In the genomic region with DNA sequence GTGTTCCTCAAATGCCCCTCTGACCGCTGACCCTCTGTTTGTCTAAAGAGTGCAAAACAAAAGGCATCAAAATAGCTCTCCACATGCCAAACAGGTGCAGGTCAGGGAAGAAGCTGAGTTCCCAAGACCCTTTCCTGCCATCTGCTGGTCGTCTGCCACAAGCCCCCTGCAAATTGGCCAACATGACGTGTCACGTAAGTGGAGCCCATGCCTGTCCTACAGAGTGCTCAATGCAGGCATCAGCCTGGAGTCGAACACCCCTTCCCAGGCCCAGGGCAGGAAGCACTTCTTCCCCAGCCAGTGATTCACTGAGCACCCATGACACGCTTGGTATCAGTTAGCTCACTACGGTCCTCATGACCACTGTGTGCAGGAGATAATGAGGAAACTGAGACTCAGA, we compare ENCODE assay signal across 9 cellular contexts. TPM values are rescaled to one million over a fixed set of nuclear protein-coding genes. Genes with fewer than 3 reads are reported as not detected.
DNase-seq lines count a peak whose midpoint lies in the region; ATAC-seq, FAIRE-seq and TF ChIP-seq lines count a peak whose summit lies in the region.
"Had no signal": no experiment of that assay in that cellular context is flagged by ENCODE, and none has a peak within 500 bp of the region (broad histone marks: within the 10 kb centered on the region; RNA-seq: fewer than 3 reads in every experiment).

No MANE protein-coding gene starts in this region.

- DNase-seq in D721Med (ENCODE audit: insufficient read length, low spot score) = no peak
- DNase-seq in H9 = peak; percentile 89
- DNase-seq in SK-N-SH = peak; percentile 32
- DNase-seq in iPS-NIHi11 (ENCODE audit: low spot score) = peak; percentile 79
- no peak for DNase-seq in SKM-1 (lab: John Stamatoyannopoulos, UW; ENCODE audit: unreplicated experiment)
- no peak for DNase-seq in stomach

- no peak overlapping the region for H2BK20ac ChIP-seq in H9 (ENCODE audit: low read depth, low read length, poor library complexity, severe bottlenecking)

- H3K27ac Mint-ChIP-seq in H9 = no peak overlapping the region
- H3K27ac Mint-ChIP-seq: IgD-negative memory B cell had no signal

- H3K56ac ChIP-seq in H9 (ENCODE audit: insufficient read length, low read depth, low read length) = no peak overlapping the region

- H2BK15ac ChIP-seq in H9 (ENCODE audit: low read depth, low read length) = no peak overlapping the region

- no peaks in the 10 kb centered on the region for H3F3A ChIP-seq in SK-N-SH (replicated peaks; ENCODE audit: insufficient read depth)

- H3K18ac ChIP-seq in H9 (ENCODE audit: insufficient read length, low read depth, low read length) = no peak overlapping the region

- no peak for FAIRE-seq in D721Med (lab: Jason Lieb, UNC)

- H3K36me3 ChIP-seq in SK-N-SH (replicated peaks in 1 of 2; ENCODE audit: control insufficient read depth in 1 of 2, insufficient read depth in 2 of 2, low read length in 1 of 2) (no peaks in the 10 kb centered on the region), stomach (no peaks in the 10 kb centered on the region)

- no peak for ATAC-seq in HG02763 (IDR thresholded peaks at IDR 0.05; ENCODE audit: unreplicated experiment)
- ATAC-seq in HG02610 (IDR thresholded peaks at IDR 0.05; ENCODE audit: unreplicated experiment) = no peak

- peaks cover 26% of the 10 kb centered on the region for H3K27me3 Mint-ChIP-seq in H9 (ENCODE audit: low read depth)

- H2BK120ac ChIP-seq in H9 (ENCODE audit: low read depth, low read length, poor library complexity, severe bottlenecking) = no peak overlapping the region

- H4K8ac ChIP-seq in H9 (replicated peaks; ENCODE audit: insufficient read length, low read depth, low read length) = no peak overlapping the region

- no peaks in the 10 kb centered on the region for H3K27me3 ChIP-seq in H9 (ENCODE audit: insufficient read depth, low read length)
- H3K27me3 ChIP-seq in SK-N-SH (ENCODE audit: insufficient read depth) = peaks cover 33% of the 10 kb centered on the region
- no peaks in the 10 kb centered on the region for H3K27me3 ChIP-seq in stomach

- no peak overlapping the region for H3K4me3 Mint-ChIP-seq in H9
- H3K4me3 Mint-ChIP-seq: IgD-negative memory B cell had no signal

- H3K79me1 ChIP-seq in H9 (ENCODE audit: insufficient read depth, low read depth, low read length, poor library complexity, severe bottlenecking) = no peaks in the 10 kb centered on the region

- H3T11ph ChIP-seq in H9 (ENCODE audit: low read length) = no peak overlapping the region

- no peaks in the 10 kb centered on the region for H3K9me3 ChIP-seq in H9 (ENCODE audit: control insufficient read depth, low read depth, low read length)
- H3K9me3 ChIP-seq in SK-N-SH = no peaks in the 10 kb centered on the region
- H3K9me3 ChIP-seq in stomach = no peaks in the 10 kb centered on the region

- TF ChIP-seq CTCF in D721Med (IDR thresholded peaks at IDR 0.05; ENCODE audit: insufficient read depth, missing control alignments) = peak; percentile 69
- peak; percentile 80 for TF ChIP-seq CTCF in H9 (conservative IDR thresholded peaks at IDR 0.05)
- TF ChIP-seq CTCF in SK-N-SH (IDR thresholded peaks at IDR 0.05) = 0 out of 2 replicates have a peak, but pooled peaks have one; percentile 22
- TF ChIP-seq CTCF in stomach (IDR thresholded peaks at IDR 0.05) = peak in 1 of 7 experiments; percentile 7

- H3K4me2 ChIP-seq in H9 (ENCODE audit: insufficient read depth, insufficient read length, low read length) = no peak overlapping the region
- no peak overlapping the region for H3K4me2 ChIP-seq in SK-N-SH

- H2BK5ac ChIP-seq in H9 (ENCODE audit: insufficient read length, low read length) = no peak overlapping the region

- TF ChIP-seq POLR2A in stomach (IDR thresholded peaks at IDR 0.05) = no peak

- H3K4me3 ChIP-seq in SK-N-SH (ENCODE audit: low read depth in 2 of 2, low read length in 1 of 2) (no peak overlapping the region; a peak in 1 of 4 replicates), stomach (no peak overlapping the region)

- no peak overlapping the region for H4K91ac ChIP-seq in H9 (ENCODE audit: insufficient read length, low read depth, low read length)

- H2BK12ac ChIP-seq in H9 (ENCODE audit: insufficient read length, low read depth, low read length) = no peak overlapping the region

- H4K20me1 ChIP-seq in H9 (ENCODE audit: control insufficient read depth, insufficient read depth, insufficient read length) = no peaks in the 10 kb centered on the region
- H4K20me1 ChIP-seq in SK-N-SH (ENCODE audit: insufficient read depth) = no peaks in the 10 kb centered on the region

- no peak overlapping the region for H2AK5ac ChIP-seq in H9 (ENCODE audit: insufficient read length, low read length)

- H3K4ac ChIP-seq in H9 (ENCODE audit: low read depth, low read length) = no peak overlapping the region

- WGBS in H9 (ENCODE audit: extremely low coverage, insufficient read length, low lambda C conversion rate) = no CpG with 5 or more reads among the region's 7 CpGs
- WGBS in SK-N-SH (ENCODE audit: low lambda C conversion rate) = 33% methylated on average over 7 of the region's 7 CpGs
- 61 to 70% (median 65%) methylated on average over 7 of the region's 7 CpGs for WGBS in stomach, 5 donors

- H3K23me2 ChIP-seq in H9 (ENCODE audit: insufficient read length, low read depth, low read length, poor library complexity, severe bottlenecking) = no peaks in the 10 kb centered on the region

- no peak overlapping the region for H3K27ac ChIP-seq in H9 (ENCODE audit: insufficient read length, low read depth, low read length)
- H3K27ac ChIP-seq in SK-N-SH (ENCODE audit: low read depth in 2 of 2, low read length in 1 of 2) = no peak overlapping the region
- H3K27ac ChIP-seq in stomach = no peak overlapping the region

- peaks cover 0 to 5% of the 10 kb centered on the region in 2 experiments; a peak in 2 of 4 replicates for H3K4me1 Mint-ChIP-seq in H9
- H3K4me1 Mint-ChIP-seq: IgD-negative memory B cell had no signal

- intact Hi-C loops in stomach (cut with DNase I; ENCODE audit: low total_unique reads) = no loop called here

- no peaks in the 10 kb centered on the region; a peak in 2 of 5 replicates for H3K9me3 Mint-ChIP-seq in H9

- no peaks in the 10 kb centered on the region for H3K9me2 ChIP-seq in SK-N-SH

- TF ChIP-seq EP300 in SK-N-SH (IDR thresholded peaks at IDR 0.05; ENCODE audit: borderline replicate concordance in 1 of 2, low read depth in 1 of 2, low read length in 1 of 2) (no peak), stomach (IDR thresholded peaks at IDR 0.05) (no peak)

- H3K9ac ChIP-seq in H9 (ENCODE audit: extremely low read depth, insufficient read length, low read length) (no peak overlapping the region), SK-N-SH (no peak overlapping the region)

- H3K14ac ChIP-seq in H9 (ENCODE audit: insufficient read depth, low read length) = no peak overlapping the region

- POLR2A ChIA-PET in SK-N-SH (lab: Yijun Ruan, JAX) = no interaction called here

- no peak overlapping the region for H4K5ac ChIP-seq in H9 (ENCODE audit: insufficient read length, low read depth, low read length)

- no peak for TF ChIP-seq RAD21 in SK-N-SH (IDR thresholded peaks at IDR 0.05; ENCODE audit: low read length)

- CTCF ChIA-PET in SK-N-SH (lab: Yijun Ruan, JAX) = interaction anchor here (1.2 to 1.3 kb wide), 3 partner anchors 10 to 50 kb away, joined by 3 to 4 read pairs (median 3); no protein-coding TSS in a partner anchor

- no peaks in the 10 kb centered on the region for H3K79me2 ChIP-seq in H9 (ENCODE audit: insufficient read depth, low read length)
- H3K79me2 ChIP-seq in SK-N-SH (ENCODE audit: insufficient read depth) = no peaks in the 10 kb centered on the region

- H3K23ac ChIP-seq in H9 (ENCODE audit: insufficient read length, low read depth, low read length) = no peak overlapping the region

- no peaks in the 10 kb centered on the region for H3K36me3 Mint-ChIP-seq in H9 (ENCODE audit: insufficient read depth in 1 of 3, low read depth in 3 of 3)
- H3K36me3 Mint-ChIP-seq: IgD-negative memory B cell had no signal

- H2AFZ ChIP-seq in H9 (ENCODE audit: low read length) (no peak overlapping the region), SK-N-SH (ENCODE audit: low read depth) (no peak overlapping the region)

- H3K4me1 ChIP-seq in H9 (ENCODE audit: insufficient read depth, low read length) = no peaks in the 10 kb centered on the region
- H3K4me1 ChIP-seq in SK-N-SH (ENCODE audit: control insufficient read depth in 1 of 2, insufficient read depth in 2 of 2, low read depth in 1 of 2, low read length in 1 of 2) = no peaks in the 10 kb centered on the region
- no peaks in the 10 kb centered on the region for H3K4me1 ChIP-seq in stomach

TF ChIP-seq in SK-N-SH, 30 proteins besides CTCF, POLR2A, EP300 and RAD21:
- TF ChIP-seq FOXJ3 (CRISPR knock-in tag; IDR thresholded peaks at IDR 0.05) (no peak), USF1 (IDR thresholded peaks at IDR 0.05; ENCODE audit: borderline replicate concordance, low read depth) (no peak)

RNA-seq across cellular contexts. Expression of gene TMEM72, which starts 14.1 kb away (rescaled TPM):
- total RNA-seq in H9 (2021) (not detected in 2 replicates), stomach (10 to 100 TPM in 1 of 5 donors, 1 to 10 TPM in 1, not detected in 3; 1.3 to 30.4 TPM)
- polyA plus RNA-seq in SK-N-SH (2012; rRNA removed) (not detected in 2 replicates), stomach (under 1 TPM in 1 of 3 donors, not detected in 2; 0.13 TPM)
- not detected in 2 replicates for polyA plus RNA-seq in SK-N-SH (2012; cell fraction: cytosol; rRNA removed)
- not detected in 2 replicates for polyA plus RNA-seq in SK-N-SH (2012; cell fraction: nucleus; rRNA removed)
- polyA plus RNA-seq: IgD-negative memory B cell had no signal

RNA-seq across cellular contexts. Expression of gene RASSF4, which starts 34.4 kb away (rescaled TPM):
- total RNA-seq in H9 (2021) = 11.3 and 11.5 TPM in 2 replicates
- polyA plus RNA-seq in SK-N-SH (2012; rRNA removed) = 11.0 and 14.1 TPM in 2 replicates
- polyA plus RNA-seq in SK-N-SH (2012; cell fraction: cytosol; rRNA removed) = 4.6 and 5.5 TPM in 2 replicates
- polyA plus RNA-seq in SK-N-SH (2012; cell fraction: nucleus; rRNA removed) = 70.4 and 80.8 TPM in 2 replicates
- total RNA-seq in stomach = 10 to 100 TPM in 4 of 5 donors, 1 to 10 TPM in 1; 7.8 to 74.5 (median 22.7) TPM
- polyA plus RNA-seq in stomach = 10 to 100 TPM in 2 of 3 donors, 1 to 10 TPM in 1; 7.8 to 13.7 (median 10.4) TPM

RNA-seq across cellular contexts. Expression of gene DEPP1, which starts 53.4 kb away (rescaled TPM):
- total RNA-seq in H9 (2021) = 1.7 and 2.4 TPM in 2 replicates
- polyA plus RNA-seq in SK-N-SH (2012; rRNA removed) = 5.3 and 6.1 TPM in 2 replicates
- polyA plus RNA-seq in SK-N-SH (2012; cell fraction: cytosol; rRNA removed) = 3.2 and 4.1 TPM in 2 replicates
- 8.7 and 9.0 TPM in 2 replicates for polyA plus RNA-seq in SK-N-SH (2012; cell fraction: nucleus; rRNA removed)
- 10 to 100 TPM in 4 of 5 donors, 1 to 10 TPM in 1; 9.8 to 72.9 (median 29.0) TPM for total RNA-seq in stomach
- polyA plus RNA-seq in stomach = 10 to 100 TPM; 24.4 to 65.1 (median 42.0) TPM
- polyA plus RNA-seq: IgD-negative memory B cell had no signal

Comparison
In these comparisons a context has a peak if more than half of its experiments do, and no peak if none do; other contexts are left out.
1. DNase-seq: peak in H9 (single experiment), SK-N-SH (single experiment) and iPS-NIHi11 (single experiment); none in D721Med (single experiment), SKM-1 (single experiment) and stomach (single experiment).